Comparison of ENCODE assay signal across 25 cellular contexts in genomic region chr7:55496906-55497305, GRCh38.
"Had no signal": no experiment of that assay in that cellular context is flagged by ENCODE, and none has a peak within 500 bp of the region (broad histone marks: within the 10 kb centered on the region; RNA-seq: fewer than 3 reads in every experiment).

No MANE protein-coding gene starts in this region.

- H3K9me3 ChIP-seq: esophagus squamous epithelium, heart right ventricle, prostate gland, right atrium auricular region, stomach, thyroid gland, vagina had no signal

- H3K27me3 Mint-ChIP-seq: memory B cell had no signal

- ATAC-seq: heart right ventricle, left ventricle myocardium superior had no signal

- H3K4me3 Mint-ChIP-seq: memory B cell, nephron, neural progenitor cell had no signal

- H3K27me3 ChIP-seq: esophagus squamous epithelium, heart right ventricle, neural progenitor cell, right atrium auricular region, stomach, thyroid gland, vagina had no signal

- H3K27ac Mint-ChIP-seq: nephron, neural progenitor cell had no signal

- DNase-seq: dermis blood vessel endothelial cell; effector memory CD4-positive, alpha-beta T cell; erythroblast; esophagus squamous epithelium; foreskin melanocyte; glutamatergic neuron; heart right ventricle; hippocampal formation; left ventricle myocardium superior; stimulated activated CD4-positive, alpha-beta T cell treated with anti-CD3 and anti-CD28 coated beads, Interleukin-15, amount 100 ng/mL, for 24 hours; stimulated activated CD4-positive, alpha-beta T cell treated with anti-CD3 and anti-CD28 coated beads, Interleukin-2, amount 100 ng/mL, for 48 hours; stimulated activated naive CD4-positive, alpha-beta T cell treated with Interleukin-2 at 50 U/mL for 16 hours; stomach; thyroid gland; trophoblast cell had no signal

- H3K4me1 ChIP-seq: parathyroid adenoma, prostate gland, thyroid gland had no signal

- H3K4me3 ChIP-seq: coronary artery, esophagus squamous epithelium, heart right ventricle, lung, neural progenitor cell, prostate gland, right atrium auricular region, skin epidermis, stomach, thyroid gland, vagina had no signal

- H3K9me3 Mint-ChIP-seq: memory B cell, nephron, neural progenitor cell had no signal

- H3K27ac ChIP-seq: coronary artery, esophagus squamous epithelium, heart right ventricle, neural progenitor cell, parathyroid adenoma, prostate gland, right atrium auricular region, skin epidermis, stomach, thyroid gland, vagina had no signal

- H3K36me3 ChIP-seq: neural progenitor cell, prostate gland had no signal
